Comparison of ENCODE assay signal across 1 cellular context in genomic region chr19:11268783-11269267, GRCh38.
TF ChIP-seq lines count a peak whose summit lies in the region.

No MANE protein-coding gene starts in this region.

TF ChIP-seq in K562, 482 proteins besides CTCF, POLR2A, EP300 and RAD21 (continued from another document and continues in another):
- TF ChIP-seq THRA (IDR thresholded peaks at IDR 0.05) (no peak), ZNF780A (CRISPR knock-in tag; IDR thresholded peaks at IDR 0.05) (no peak), ZNF24 (IDR thresholded peaks at IDR 0.05) (peak; percentile 52; the same call in 1 of the 2 replicates), NCOA4 (IDR thresholded peaks at IDR 0.05; ENCODE audit: partially characterized antibody) (peak; percentile 69), RERE (CRISPR knock-in tag; IDR thresholded peaks at IDR 0.05; ENCODE audit: borderline replicate concordance) (no peak), RFX5 (IDR thresholded peaks at IDR 0.05; ENCODE audit: low read depth, low read length) (no peak), NCOR1 (IDR thresholded peaks at IDR 0.05) (no peak; the same call in 1 of the 2 replicates), ZNF134 (CRISPR knock-in tag; conservative IDR thresholded peaks at IDR 0.05) (no peak), TEAD4 (IDR thresholded peaks at IDR 0.05; ENCODE audit: low read length) (peak; percentile 82), TEAD4 (CRISPR knock-in tag; IDR thresholded peaks at IDR 0.05; ENCODE audit: borderline replicate concordance) (no peak), NCOA1 (IDR thresholded peaks at IDR 0.05; ENCODE audit: low read depth) (peak; percentile 23; the same call in 1 of the 2 replicates), CHD4 (IDR thresholded peaks at IDR 0.05; ENCODE audit: insufficient read depth, insufficient replicate concordance, low read depth, low read length, poor library complexity, severe bottlenecking) (peak; percentile 91), PHF20 (IDR thresholded peaks at IDR 0.05; ENCODE audit: partially characterized antibody) (peak; percentile 55), TRIM24 (IDR thresholded peaks at IDR 0.05) (peak; percentile 55 to 56; a peak in 2 of 4 replicates), CC2D1A (IDR thresholded peaks at IDR 0.05) (peak; percentile 51; the same call in 1 of the 2 replicates), ELF4 (CRISPR knock-in tag; IDR thresholded peaks at IDR 0.05) (no peak), FOXA3 (CRISPR knock-in tag; conservative IDR thresholded peaks at IDR 0.05 in 1 of 2, IDR thresholded peaks at IDR 0.05 in 1 of 2) (peak in 1 of 2 experiments; percentile 94; a peak in 2 of 4 replicates), TFAP4 (CRISPR knock-in tag; IDR thresholded peaks at IDR 0.05; ENCODE audit: borderline replicate concordance) (peak; percentile 55), STAG1 (CRISPR knock-in tag; IDR thresholded peaks at IDR 0.05; ENCODE audit: borderline replicate concordance) (no peak), ZFX (CRISPR knock-in tag; IDR thresholded peaks at IDR 0.05) (peak; percentile 60), STAT5A (IDR thresholded peaks at IDR 0.05; ENCODE audit: borderline replicate concordance, low read length) (peak; percentile 55; the same call in 1 of the 2 replicates), DPF2 (IDR thresholded peaks at IDR 0.05) (peak; percentile 33; the same call in 1 of the 2 replicates), GABPB1 (CRISPR knock-in tag; IDR thresholded peaks at IDR 0.05) (peak; percentile 72), NELFE (IDR thresholded peaks at IDR 0.05; ENCODE audit: insufficient read depth, insufficient read length) (no peak), PML (IDR thresholded peaks at IDR 0.05; ENCODE audit: low read length) (peak; percentile 62), MBD1 (CRISPR knock-in tag; IDR thresholded peaks at IDR 0.05) (no peak), XRCC3 (IDR thresholded peaks at IDR 0.05) (no peak), MGA (IDR thresholded peaks at IDR 0.05) (no peak), POLR2AphosphoS5 (IDR thresholded peaks at IDR 0.05; ENCODE audit: control insufficient read depth, insufficient read depth, low read depth, low read length) (peak; percentile 77), IFI16 (CRISPR knock-in tag; IDR thresholded peaks at IDR 0.05) (no peak), TAF1 (IDR thresholded peaks at IDR 0.05; ENCODE audit: control insufficient read depth, extremely low read depth, insufficient read depth, low read length, severe bottlenecking) (no peak), ETV5 (CRISPR knock-in tag; IDR thresholded peaks at IDR 0.05; ENCODE audit: low read depth) (peak; percentile 85), SPI1 (IDR thresholded peaks at IDR 0.05; ENCODE audit: borderline replicate concordance, low read depth, low read length) (peak; percentile 91), ZNF707 (CRISPR knock-in tag; conservative IDR thresholded peaks at IDR 0.05) (no peak), ZBTB26 (CRISPR knock-in tag; IDR thresholded peaks at IDR 0.05) (no peak), POLR2H (tag; IDR thresholded peaks at IDR 0.05; ENCODE audit: low read depth) (no peak), ILF3 (IDR thresholded peaks at IDR 0.05; ENCODE audit: borderline replicate concordance) (no peak), ZBTB43 (CRISPR knock-in tag; IDR thresholded peaks at IDR 0.05) (no peak)
